1 cellular context compared by ENCODE assay signal in the genomic region with DNA sequence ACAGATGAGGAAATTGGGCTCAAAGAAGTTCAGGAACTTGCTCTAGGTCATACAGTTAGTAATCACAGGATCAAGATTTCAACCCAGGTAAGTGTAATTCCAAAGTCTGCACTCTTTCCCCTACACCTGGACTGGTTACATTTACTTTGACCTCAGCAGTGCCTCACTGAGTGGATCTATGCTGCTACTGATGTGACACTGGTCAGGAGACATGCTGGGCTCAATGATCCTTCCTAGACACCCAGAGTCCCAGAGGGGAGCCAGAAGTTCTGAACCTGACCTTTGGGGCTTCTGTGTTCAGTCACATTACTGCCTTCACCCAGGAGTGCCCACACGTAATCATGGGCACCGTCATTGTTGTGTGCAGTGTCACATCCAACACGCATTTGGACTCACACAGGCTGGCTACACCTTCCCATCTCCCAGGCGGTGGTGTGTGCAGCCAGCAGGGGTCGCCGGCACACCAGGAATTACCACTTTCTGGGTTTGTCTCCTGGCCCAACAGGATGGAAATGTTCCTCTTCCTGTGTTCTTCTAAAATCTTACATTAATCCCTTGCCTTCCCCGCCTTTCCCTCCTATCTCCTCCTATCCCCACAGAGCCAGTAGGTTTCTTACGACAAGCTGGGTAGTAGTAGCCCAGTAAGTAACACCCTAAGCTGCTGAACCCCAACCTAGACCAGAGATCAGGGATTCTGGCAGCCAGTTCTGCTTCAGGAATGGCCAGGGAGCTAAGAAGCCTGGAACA.
TF ChIP-seq lines count a peak whose summit lies in the region.

No MANE protein-coding gene starts in this region.

TF ChIP-seq in K562, 482 proteins besides CTCF, POLR2A, EP300 and RAD21:
- TF ChIP-seq, protein P1, sequence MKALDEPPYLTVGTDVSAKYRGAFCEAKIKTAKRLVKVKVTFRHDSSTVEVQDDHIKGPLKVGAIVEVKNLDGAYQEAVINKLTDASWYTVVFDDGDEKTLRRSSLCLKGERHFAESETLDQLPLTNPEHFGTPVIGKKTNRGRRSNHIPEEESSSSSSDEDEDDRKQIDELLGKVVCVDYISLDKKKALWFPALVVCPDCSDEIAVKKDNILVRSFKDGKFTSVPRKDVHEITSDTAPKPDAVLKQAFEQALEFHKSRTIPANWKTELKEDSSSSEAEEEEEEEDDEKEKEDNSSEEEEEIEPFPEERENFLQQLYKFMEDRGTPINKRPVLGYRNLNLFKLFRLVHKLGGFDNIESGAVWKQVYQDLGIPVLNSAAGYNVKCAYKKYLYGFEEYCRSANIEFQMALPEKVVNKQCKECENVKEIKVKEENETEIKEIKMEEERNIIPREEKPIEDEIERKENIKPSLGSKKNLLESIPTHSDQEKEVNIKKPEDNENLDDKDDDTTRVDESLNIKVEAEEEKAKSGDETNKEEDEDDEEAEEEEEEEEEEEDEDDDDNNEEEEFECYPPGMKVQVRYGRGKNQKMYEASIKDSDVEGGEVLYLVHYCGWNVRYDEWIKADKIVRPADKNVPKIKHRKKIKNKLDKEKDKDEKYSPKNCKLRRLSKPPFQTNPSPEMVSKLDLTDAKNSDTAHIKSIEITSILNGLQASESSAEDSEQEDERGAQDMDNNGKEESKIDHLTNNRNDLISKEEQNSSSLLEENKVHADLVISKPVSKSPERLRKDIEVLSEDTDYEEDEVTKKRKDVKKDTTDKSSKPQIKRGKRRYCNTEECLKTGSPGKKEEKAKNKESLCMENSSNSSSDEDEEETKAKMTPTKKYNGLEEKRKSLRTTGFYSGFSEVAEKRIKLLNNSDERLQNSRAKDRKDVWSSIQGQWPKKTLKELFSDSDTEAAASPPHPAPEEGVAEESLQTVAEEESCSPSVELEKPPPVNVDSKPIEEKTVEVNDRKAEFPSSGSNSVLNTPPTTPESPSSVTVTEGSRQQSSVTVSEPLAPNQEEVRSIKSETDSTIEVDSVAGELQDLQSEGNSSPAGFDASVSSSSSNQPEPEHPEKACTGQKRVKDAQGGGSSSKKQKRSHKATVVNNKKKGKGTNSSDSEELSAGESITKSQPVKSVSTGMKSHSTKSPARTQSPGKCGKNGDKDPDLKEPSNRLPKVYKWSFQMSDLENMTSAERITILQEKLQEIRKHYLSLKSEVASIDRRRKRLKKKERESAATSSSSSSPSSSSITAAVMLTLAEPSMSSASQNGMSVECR (CRISPR knock-in tag; IDR thresholded peaks at IDR 0.05) = peak; percentile 29; the same call in 1 of the 2 replicates
- no peak for TF ChIP-seq ZZZ3 (IDR thresholded peaks at IDR 0.05)
- no peak for TF ChIP-seq TBP (optimal IDR thresholded peaks at IDR 0.05; ENCODE audit: low read depth, low read length)
- TF ChIP-seq, protein P2, sequence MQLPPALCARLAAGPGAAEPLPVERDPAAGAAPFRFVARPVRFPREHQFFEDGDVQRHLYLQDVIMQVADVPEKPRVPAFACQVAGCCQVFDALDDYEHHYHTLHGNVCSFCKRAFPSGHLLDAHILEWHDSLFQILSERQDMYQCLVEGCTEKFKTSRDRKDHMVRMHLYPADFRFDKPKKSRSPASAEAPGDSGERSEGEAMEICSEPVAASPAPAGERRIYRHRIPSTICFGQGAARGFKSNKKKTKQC (CRISPR knock-in tag; IDR thresholded peaks at IDR 0.05) = no peak
- no peak for TF ChIP-seq MAFF (IDR thresholded peaks at IDR 0.05; ENCODE audit: low read length)
- no peak for TF ChIP-seq TEAD4 (IDR thresholded peaks at IDR 0.05; ENCODE audit: low read length)
- TF ChIP-seq TEAD4 (CRISPR knock-in tag; IDR thresholded peaks at IDR 0.05; ENCODE audit: borderline replicate concordance) = no peak
- TF ChIP-seq MAZ (CRISPR knock-in tag; conservative IDR thresholded peaks at IDR 0.05 in 1 of 2, IDR thresholded peaks at IDR 0.05 in 1 of 2) = peak in 1 of 2 experiments; percentile 23; a peak in 1 of 4 replicates
- TF ChIP-seq STAG1 (CRISPR knock-in tag; IDR thresholded peaks at IDR 0.05; ENCODE audit: borderline replicate concordance) = peak; percentile 89
- TF ChIP-seq, protein P3, sequence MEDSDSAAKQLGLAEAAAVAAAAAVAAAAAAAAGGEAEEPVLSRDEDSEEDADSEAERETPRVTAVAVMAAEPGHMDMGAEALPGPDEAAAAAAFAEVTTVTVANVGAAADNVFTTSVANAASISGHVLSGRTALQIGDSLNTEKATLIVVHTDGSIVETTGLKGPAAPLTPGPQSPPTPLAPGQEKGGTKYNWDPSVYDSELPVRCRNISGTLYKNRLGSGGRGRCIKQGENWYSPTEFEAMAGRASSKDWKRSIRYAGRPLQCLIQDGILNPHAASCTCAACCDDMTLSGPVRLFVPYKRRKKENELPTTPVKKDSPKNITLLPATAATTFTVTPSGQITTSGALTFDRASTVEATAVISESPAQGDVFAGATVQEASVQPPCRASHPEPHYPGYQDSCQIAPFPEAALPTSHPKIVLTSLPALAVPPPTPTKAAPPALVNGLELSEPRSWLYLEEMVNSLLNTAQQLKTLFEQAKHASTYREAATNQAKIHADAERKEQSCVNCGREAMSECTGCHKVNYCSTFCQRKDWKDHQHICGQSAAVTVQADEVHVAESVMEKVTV (CRISPR knock-in tag; IDR thresholded peaks at IDR 0.05) = peak; percentile 76
- 0 out of 2 replicates have a peak, but pooled peaks have one; percentile 13 for TF ChIP-seq CREM (IDR thresholded peaks at IDR 0.05; ENCODE audit: low read depth)
- TF ChIP-seq POLR2G (IDR thresholded peaks at IDR 0.05; ENCODE audit: low read depth, low read length) = no peak
- 0 out of 2 replicates have a peak, but pooled peaks have one; percentile 6 for TF ChIP-seq BHLHE40 (IDR thresholded peaks at IDR 0.05; ENCODE audit: low read length)
- TF ChIP-seq, protein P4, sequence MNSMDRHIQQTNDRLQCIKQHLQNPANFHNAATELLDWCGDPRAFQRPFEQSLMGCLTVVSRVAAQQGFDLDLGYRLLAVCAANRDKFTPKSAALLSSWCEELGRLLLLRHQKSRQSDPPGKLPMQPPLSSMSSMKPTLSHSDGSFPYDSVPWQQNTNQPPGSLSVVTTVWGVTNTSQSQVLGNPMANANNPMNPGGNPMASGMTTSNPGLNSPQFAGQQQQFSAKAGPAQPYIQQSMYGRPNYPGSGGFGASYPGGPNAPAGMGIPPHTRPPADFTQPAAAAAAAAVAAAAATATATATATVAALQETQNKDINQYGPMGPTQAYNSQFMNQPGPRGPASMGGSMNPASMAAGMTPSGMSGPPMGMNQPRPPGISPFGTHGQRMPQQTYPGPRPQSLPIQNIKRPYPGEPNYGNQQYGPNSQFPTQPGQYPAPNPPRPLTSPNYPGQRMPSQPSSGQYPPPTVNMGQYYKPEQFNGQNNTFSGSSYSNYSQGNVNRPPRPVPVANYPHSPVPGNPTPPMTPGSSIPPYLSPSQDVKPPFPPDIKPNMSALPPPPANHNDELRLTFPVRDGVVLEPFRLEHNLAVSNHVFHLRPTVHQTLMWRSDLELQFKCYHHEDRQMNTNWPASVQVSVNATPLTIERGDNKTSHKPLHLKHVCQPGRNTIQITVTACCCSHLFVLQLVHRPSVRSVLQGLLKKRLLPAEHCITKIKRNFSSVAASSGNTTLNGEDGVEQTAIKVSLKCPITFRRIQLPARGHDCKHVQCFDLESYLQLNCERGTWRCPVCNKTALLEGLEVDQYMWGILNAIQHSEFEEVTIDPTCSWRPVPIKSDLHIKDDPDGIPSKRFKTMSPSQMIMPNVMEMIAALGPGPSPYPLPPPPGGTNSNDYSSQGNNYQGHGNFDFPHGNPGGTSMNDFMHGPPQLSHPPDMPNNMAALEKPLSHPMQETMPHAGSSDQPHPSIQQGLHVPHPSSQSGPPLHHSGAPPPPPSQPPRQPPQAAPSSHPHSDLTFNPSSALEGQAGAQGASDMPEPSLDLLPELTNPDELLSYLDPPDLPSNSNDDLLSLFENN (IDR thresholded peaks at IDR 0.05; ENCODE audit: low read depth in 2 of 2, low read length in 2 of 2) = 0 out of 4 replicates have a peak, but pooled peaks of 1 of the 2 experiments have one; percentile 16
- no peak for TF ChIP-seq DACH1 (IDR thresholded peaks at IDR 0.05; ENCODE audit: partially characterized antibody)
- 0 out of 2 replicates have a peak, but pooled peaks have one; percentile 26 for TF ChIP-seq JUND (IDR thresholded peaks at IDR 0.05; ENCODE audit: borderline replicate concordance, low read depth, low read length)
- no peak for TF ChIP-seq JUND (tag; IDR thresholded peaks at IDR 0.05; ENCODE audit: borderline replicate concordance, low read depth, low read length)
- no peak for TF ChIP-seq HIVEP1 (CRISPR knock-in tag; IDR thresholded peaks at IDR 0.05)
- TF ChIP-seq, protein P5, sequence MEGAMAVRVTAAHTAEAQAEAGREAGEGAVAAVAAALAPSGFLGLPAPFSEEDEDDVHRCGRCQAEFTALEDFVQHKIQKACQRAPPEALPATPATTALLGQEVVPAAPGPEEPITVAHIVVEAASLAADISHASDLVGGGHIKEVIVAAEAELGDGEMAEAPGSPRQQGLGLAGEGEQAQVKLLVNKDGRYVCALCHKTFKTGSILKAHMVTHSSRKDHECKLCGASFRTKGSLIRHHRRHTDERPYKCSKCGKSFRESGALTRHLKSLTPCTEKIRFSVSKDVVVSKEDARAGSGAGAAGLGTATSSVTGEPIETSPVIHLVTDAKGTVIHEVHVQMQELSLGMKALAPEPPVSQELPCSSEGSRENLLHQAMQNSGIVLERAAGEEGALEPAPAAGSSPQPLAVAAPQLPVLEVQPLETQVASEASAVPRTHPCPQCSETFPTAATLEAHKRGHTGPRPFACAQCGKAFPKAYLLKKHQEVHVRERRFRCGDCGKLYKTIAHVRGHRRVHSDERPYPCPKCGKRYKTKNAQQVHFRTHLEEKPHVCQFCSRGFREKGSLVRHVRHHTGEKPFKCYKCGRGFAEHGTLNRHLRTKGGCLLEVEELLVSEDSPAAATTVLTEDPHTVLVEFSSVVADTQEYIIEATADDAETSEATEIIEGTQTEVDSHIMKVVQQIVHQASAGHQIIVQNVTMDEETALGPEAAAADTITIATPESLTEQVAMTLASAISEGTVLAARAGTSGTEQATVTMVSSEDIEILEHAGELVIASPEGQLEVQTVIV (CRISPR knock-in tag; IDR thresholded peaks at IDR 0.05; ENCODE audit: borderline replicate concordance) = no peak
- peak; percentile 97 for TF ChIP-seq SMC3 (conservative IDR thresholded peaks at IDR 0.05; ENCODE audit: insufficient read depth, low read depth, low read length)
- TF ChIP-seq ZNF282 (CRISPR knock-in tag; IDR thresholded peaks at IDR 0.05) = 0 out of 2 replicates have a peak, but pooled peaks have one; percentile 43
- TF ChIP-seq RCOR1 (IDR thresholded peaks at IDR 0.05; ENCODE audit: borderline replicate concordance in 1 of 2, low read depth in 2 of 2, low read length in 2 of 2) = 0 out of 4 replicates have a peak, but pooled peaks of 1 of the 2 experiments have one; percentile 33
- peak; percentile 70 for TF ChIP-seq RB1 (IDR thresholded peaks at IDR 0.05; ENCODE audit: low read depth)
- peak; percentile 87 for TF ChIP-seq CC2D1A (IDR thresholded peaks at IDR 0.05)
- TF ChIP-seq ARID2 (IDR thresholded peaks at IDR 0.05) = peak; percentile 79
- TF ChIP-seq ZNF551 (CRISPR knock-in tag; IDR thresholded peaks at IDR 0.05) = no peak
- peak; percentile 52; the same call in 1 of the 2 replicates for TF ChIP-seq CTBP1 (IDR thresholded peaks at IDR 0.05; ENCODE audit: borderline replicate concordance)
- TF ChIP-seq KLF16 (IDR thresholded peaks at IDR 0.05) = peak; percentile 38; the same call in 1 of the 2 replicates
